In the genomic region with DNA sequence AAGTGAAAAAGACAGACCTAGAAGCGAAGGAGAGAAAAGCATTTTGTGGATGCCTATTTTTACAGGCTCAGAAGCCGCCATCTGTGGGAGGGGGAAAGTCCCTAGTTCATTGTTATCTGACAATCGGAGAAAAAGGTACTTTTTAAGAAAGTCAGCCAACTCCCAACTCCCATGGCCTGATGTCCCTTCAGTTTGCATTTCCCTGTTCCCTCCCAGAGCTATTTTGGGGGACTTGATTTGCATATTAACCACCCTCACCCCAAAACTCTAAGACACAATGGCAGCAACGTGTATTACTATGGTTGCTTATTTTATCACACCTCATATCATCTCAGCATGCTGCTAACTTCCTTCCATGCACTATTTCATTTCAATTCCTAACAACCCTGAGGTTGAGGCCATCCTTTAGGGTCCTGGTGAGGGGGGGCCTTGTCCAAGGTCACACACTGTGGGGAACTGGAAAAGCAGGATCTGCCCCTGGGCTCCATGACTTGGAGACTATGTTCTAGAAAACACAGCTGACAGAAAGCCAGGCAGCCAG, we compare ENCODE assay signal across 10 cellular contexts. TPM values are rescaled to one million over a fixed set of nuclear protein-coding genes. Genes with fewer than 3 reads are reported as not detected.
A peak's percentile ranks its signal among the peaks of the same experiment; 100 is the strongest.
DNase-seq lines count a peak whose midpoint lies in the region; ATAC-seq and TF ChIP-seq lines count a peak whose summit lies in the region.
"Had no signal": no experiment of that assay in that cellular context is flagged by ENCODE, and none has a peak within 500 bp of the region (broad histone marks: within the 10 kb centered on the region; RNA-seq: fewer than 3 reads in every experiment).

No MANE protein-coding gene starts in this region.

- H3K36me3 Mint-ChIP-seq in effector memory CD8-positive, alpha-beta T cell (ENCODE audit: insufficient read depth), result no peaks in the 10 kb centered on the region

- H3K4me3 ChIP-seq in GM12865 (ENCODE audit: low read depth, low read length) (peak overlapping the region; percentile 64), MG63 (no peak overlapping the region)

- ATAC-seq in GM21390 (IDR thresholded peaks at IDR 0.05; ENCODE audit: unreplicated experiment), result peak; percentile 53
- peak; percentile 32 for ATAC-seq in HG03469 (IDR thresholded peaks at IDR 0.05; ENCODE audit: unreplicated experiment)
- peak; percentile 45 for ATAC-seq in effector memory CD8-positive, alpha-beta T cell (replicated peaks)
- no peak for ATAC-seq in omental fat pad (ENCODE audit: low FRiP score)

- no peaks in the 10 kb centered on the region for H3K27me3 ChIP-seq in MG63

- no peaks in the 10 kb centered on the region for H3K36me3 ChIP-seq in MG63

- TF ChIP-seq CTCF in GM12865 (IDR thresholded peaks at IDR 0.05; ENCODE audit: insufficient read depth, low read depth, low read length, missing control alignments), result no peak
- TF ChIP-seq CTCF in omental fat pad (IDR thresholded peaks at IDR 0.05), result no peak

- H3K27me3 Mint-ChIP-seq in effector memory CD8-positive, alpha-beta T cell, result no peaks in the 10 kb centered on the region
- H3K27me3 Mint-ChIP-seq: dendritic cell treated with granulocyte-macrophage colony-stimulating factor and Interleukin-4, amounts not matched to agents 40 ng/mL and 50 ng/mL, for 4 days had no signal

- peak overlapping the region in 1 of 2 donors; percentile 86 for H3K27ac Mint-ChIP-seq in effector memory CD8-positive, alpha-beta T cell

- no peaks in the 10 kb centered on the region for H3K9me3 ChIP-seq in MG63

- peak; percentile 92 for DNase-seq in GM12865 (ENCODE audit: low read depth)
- no peak for DNase-seq in effector memory CD8-positive, alpha-beta T cell
- DNase-seq in NCI-H1694 (lab: John Stamatoyannopoulos, UW), result no peak
- no peak for DNase-seq in MG63
- DNase-seq in omental fat pad (ENCODE audit: low spot score), result no peak
- DNase-seq in midbrain (lab: John Stamatoyannopoulos, UW), result no peak
- DNase-seq: DND-41 had no signal

- peaks cover 0 to 11% of the 10 kb centered on the region in 2 donors for H3K9me3 Mint-ChIP-seq in effector memory CD8-positive, alpha-beta T cell
- H3K9me3 Mint-ChIP-seq: dendritic cell treated with granulocyte-macrophage colony-stimulating factor and Interleukin-4, amounts not matched to agents 40 ng/mL and 50 ng/mL, for 4 days had no signal

- peaks cover 19 to 27% of the 10 kb centered on the region in 2 donors for H3K4me1 Mint-ChIP-seq in effector memory CD8-positive, alpha-beta T cell (ENCODE audit: low read depth in 2 of 2)

- no peak overlapping the region for H3K4me3 Mint-ChIP-seq in effector memory CD8-positive, alpha-beta T cell
- H3K4me3 Mint-ChIP-seq: dendritic cell treated with granulocyte-macrophage colony-stimulating factor and Interleukin-4, amounts not matched to agents 40 ng/mL and 50 ng/mL, for 4 days had no signal

RNA-seq across cellular contexts. Expression of a gene that starts 18.7 kb away (rescaled TPM):
- total RNA-seq in MG63 (2014; rRNA removed; shearing (Covaris generic); ENCODE audit: low replicate concordance), result not detected in 2 replicates
- total RNA-seq in omental fat pad, result 10 to 100 TPM; 10.9 to 15.6 (median 12.2) TPM

RNA-seq across cellular contexts. Expression of a gene that starts 56.3 kb away (rescaled TPM):
- total RNA-seq in MG63 (2014; rRNA removed; shearing (Covaris generic); ENCODE audit: low replicate concordance), result 19.6 and 47.5 TPM in 2 replicates
- total RNA-seq in omental fat pad, result 10 to 100 TPM; 22.7 to 30.4 (median 25.6) TPM

Comparison
In these comparisons a context has a peak if more than half of its experiments do, and no peak if none do; other contexts are left out.
1. RNA of a gene that starts 18.7 kb away (total RNA-seq): 10.9 to 15.6 TPM in omental fat pad; not detected in MG63; every median in the first group is over 10 times any median in the second.